ENCODE assay signal across 8 cellular contexts in genomic region chr10:114044251-114045070, GRCh38. TPM values are rescaled to one million over a fixed set of nuclear protein-coding genes. Genes with fewer than 3 reads are reported as not detected.
A peak's percentile ranks its signal among the peaks of the same experiment; 100 is the strongest.
DNase-seq lines count a peak whose midpoint lies in the region; ATAC-seq and TF ChIP-seq lines count a peak whose summit lies in the region.
"Had no signal": no experiment of that assay in that cellular context is flagged by ENCODE, and none has a peak within 500 bp of the region (broad histone marks: within the 10 kb centered on the region; RNA-seq: fewer than 3 reads in every experiment).

No MANE protein-coding gene starts in this region.

- H3K36me3 Mint-ChIP-seq in activated T-cell treated with anti-CD3 and anti-CD28 coated beads, Interleukin-2, amount 50 U/mL, for 24 hours (ENCODE audit: low read depth), result no peaks in the 10 kb centered on the region
- peaks cover 8% of the 10 kb centered on the region for H3K36me3 Mint-ChIP-seq in stimulated activated memory B cell treated with anti-CD40 and anti-IgM and Interleukin-4, amounts not matched to agents 10 μg/mL and 1 μg/mL and 100 μg/mL, for 72 hours

- CTCF ChIA-PET in HCT116 (lab: Charles Lee), result no interaction called here

- no peak overlapping the region for H2AFZ ChIP-seq in HCT116 (ENCODE audit: low read depth, low read length, poor library complexity, severe bottlenecking)

- H3K4me3 ChIP-seq in HCT116 (replicated peaks in 1 of 2; ENCODE audit: low read depth in 1 of 2, low read length in 2 of 2), result no peak overlapping the region

- H4K20me1 ChIP-seq in HCT116 (ENCODE audit: insufficient read depth), result no peaks in the 10 kb centered on the region

- peak overlapping the region; percentile 87 for H3K4me2 ChIP-seq in HCT116 (ENCODE audit: low read length)
- H3K4me2 ChIP-seq: KMS-11 had no signal

- no peak for TF ChIP-seq POLR2A in HCT116 (IDR thresholded peaks at IDR 0.05; ENCODE audit: borderline replicate concordance, extremely low read depth, insufficient read depth, insufficient read length)

- H3K4me1 ChIP-seq in HCT116 (ENCODE audit: control insufficient read depth in 1 of 2, insufficient read depth in 2 of 2, low read length in 2 of 2), result peaks cover 5 to 12% of the 10 kb centered on the region in 2 experiments; a peak in 2 of 4 replicates

- no peak for TF ChIP-seq CTCF in HCT116 (IDR thresholded peaks at IDR 0.05 in 2 of 3, conservative IDR thresholded peaks at IDR 0.05 in 1 of 3; ENCODE audit: borderline replicate concordance in 1 of 3, insufficient read depth in 1 of 3, low read depth in 2 of 3, low read length in 2 of 3)

- RAD21 ChIA-PET in HCT116 (lab: Charles Lee; ENCODE audit: low non-redundant PET in 1 of 2, low total read pairs in 2 of 2, uncharacterized antibody in 2 of 2, unreplicated experiment in 2 of 2), result no interaction called here

- no peaks in the 10 kb centered on the region for H3K79me2 ChIP-seq in HCT116 (ENCODE audit: insufficient read depth, low read length)

- POLR2A ChIA-PET in HCT116 (lab: Charles Lee), result no interaction called here

- H3K9me2 ChIP-seq in HCT116 (ENCODE audit: insufficient read depth), result no peaks in the 10 kb centered on the region

- no peaks in the 10 kb centered on the region for H3K9me3 ChIP-seq in HCT116 (ENCODE audit: control insufficient read depth in 1 of 2, insufficient read depth in 1 of 2, low read depth in 1 of 2, low read length in 2 of 2)

- intact Hi-C loops in HCT116 (cut with micrococcal nuclease), result no loop called here

- no peak for TF ChIP-seq RAD21 in HCT116 (IDR thresholded peaks at IDR 0.05; ENCODE audit: low read depth)

- no peaks in the 10 kb centered on the region for H3K9me3 Mint-ChIP-seq in activated T-cell treated with anti-CD3 and anti-CD28 coated beads, Interleukin-2, amount 50 U/mL, for 24 hours
- H3K9me3 Mint-ChIP-seq in stimulated activated memory B cell treated with anti-CD40 and anti-IgM and Interleukin-4, amounts not matched to agents 10 μg/mL and 1 μg/mL and 100 μg/mL, for 72 hours, result no peaks in the 10 kb centered on the region

- DNase-seq in HCT116 (ENCODE audit: low read depth, low spot score) (no peak), iPS-NIHi11 (ENCODE audit: low spot score) (peak; percentile 19), medulla oblongata (ENCODE audit: extremely low spot score) (no peak), NCI-H2171 (lab: John Stamatoyannopoulos, UW) (no peak)
- peak; percentile 35 for DNase-seq in activated T-cell treated with anti-CD3 and anti-CD28 coated beads, Interleukin-2, amount 50 U/mL, for 24 hours

- H3K9ac ChIP-seq in HCT116 (ENCODE audit: low read length), result no peak overlapping the region
- H3K9ac ChIP-seq: KMS-11 had no signal

- BruUV-seq in HCT116 (replicated peaks; lab: Mats Ljungman, UMichigan), result no TSS peak

- peak overlapping the region; percentile 64 for H3K4me3 Mint-ChIP-seq in activated T-cell treated with anti-CD3 and anti-CD28 coated beads, Interleukin-2, amount 50 U/mL, for 24 hours
- peak overlapping the region; percentile 78 for H3K4me3 Mint-ChIP-seq in stimulated activated memory B cell treated with anti-CD40 and anti-IgM and Interleukin-4, amounts not matched to agents 10 μg/mL and 1 μg/mL and 100 μg/mL, for 72 hours

- no peak overlapping the region for H3K27ac Mint-ChIP-seq in activated T-cell treated with anti-CD3 and anti-CD28 coated beads, Interleukin-2, amount 50 U/mL, for 24 hours
- H3K27ac Mint-ChIP-seq in stimulated activated memory B cell treated with anti-CD40 and anti-IgM and Interleukin-4, amounts not matched to agents 10 μg/mL and 1 μg/mL and 100 μg/mL, for 72 hours, result peak overlapping the region; percentile 77

- peaks cover 19% of the 10 kb centered on the region for H3K4me1 Mint-ChIP-seq in activated T-cell treated with anti-CD3 and anti-CD28 coated beads, Interleukin-2, amount 50 U/mL, for 24 hours (ENCODE audit: low read depth)
- peaks cover 28% of the 10 kb centered on the region for H3K4me1 Mint-ChIP-seq in stimulated activated memory B cell treated with anti-CD40 and anti-IgM and Interleukin-4, amounts not matched to agents 10 μg/mL and 1 μg/mL and 100 μg/mL, for 72 hours

- H3K27me3 Mint-ChIP-seq in activated T-cell treated with anti-CD3 and anti-CD28 coated beads, Interleukin-2, amount 50 U/mL, for 24 hours, result peaks cover 74% of the 10 kb centered on the region
- peaks cover 31% of the 10 kb centered on the region for H3K27me3 Mint-ChIP-seq in stimulated activated memory B cell treated with anti-CD40 and anti-IgM and Interleukin-4, amounts not matched to agents 10 μg/mL and 1 μg/mL and 100 μg/mL, for 72 hours

- no peak for ATAC-seq in HCT116
- ATAC-seq in stimulated activated memory B cell treated with anti-CD40 and anti-IgM and Interleukin-4, amounts not matched to agents 10 μg/mL and 1 μg/mL and 100 μg/mL, for 72 hours, result no peak
- no peak for ATAC-seq in GM21576 (IDR thresholded peaks at IDR 0.05; ENCODE audit: unreplicated experiment)

- no peaks in the 10 kb centered on the region for H3K36me3 ChIP-seq in HCT116 (ENCODE audit: control insufficient read depth in 1 of 2, insufficient read depth in 2 of 2, low read length in 2 of 2)

- H3K27me3 ChIP-seq in HCT116 (ENCODE audit: insufficient read depth, low read length), result no peaks in the 10 kb centered on the region

- H3K27ac ChIP-seq in HCT116 (ENCODE audit: low read depth, low read length), result no peak overlapping the region; the same call in 1 of the 2 replicates
- H3K27ac ChIP-seq: KMS-11 had no signal

TF ChIP-seq in HCT116, 20 proteins besides CTCF, POLR2A, EP300 and RAD21:
- TF ChIP-seq EGR1 (IDR thresholded peaks at IDR 0.05; ENCODE audit: low read depth) (no peak), ZNF274 (IDR thresholded peaks at IDR 0.05; ENCODE audit: low read depth, low read length) (no peak), JUND (IDR thresholded peaks at IDR 0.05) (no peak), SIN3A (IDR thresholded peaks at IDR 0.05; ENCODE audit: low read depth) (no peak), CBX3 (IDR thresholded peaks at IDR 0.05; ENCODE audit: low read depth) (no peak), POLR2AphosphoS5 (IDR thresholded peaks at IDR 0.05; ENCODE audit: low read depth, low read length) (no peak), ZBTB33 (IDR thresholded peaks at IDR 0.05; ENCODE audit: extremely low read depth, insufficient replicate concordance, low read length) (no peak)

RNA-seq across cellular contexts. Expression of gene ADRB1, which starts 0.8 kb away (rescaled TPM):
- total RNA-seq in HCT116 (2021; ENCODE audit: unreplicated experiment), result 0.89 TPM
- 0.53 and 0.62 TPM in 2 replicates for polyA plus RNA-seq in HCT116 (2012)

Comparison
In these comparisons a context has a peak if more than half of its experiments do, and no peak if none do; other contexts are left out.
1. DNase-seq: peak in activated T-cell treated with anti-CD3 and anti-CD28 coated beads, Interleukin-2, amount 50 U/mL, for 24 hours (single experiment) and iPS-NIHi11 (single experiment); none in HCT116 (single experiment), medulla oblongata (single experiment) and NCI-H2171 (single experiment).